In the genomic region with DNA sequence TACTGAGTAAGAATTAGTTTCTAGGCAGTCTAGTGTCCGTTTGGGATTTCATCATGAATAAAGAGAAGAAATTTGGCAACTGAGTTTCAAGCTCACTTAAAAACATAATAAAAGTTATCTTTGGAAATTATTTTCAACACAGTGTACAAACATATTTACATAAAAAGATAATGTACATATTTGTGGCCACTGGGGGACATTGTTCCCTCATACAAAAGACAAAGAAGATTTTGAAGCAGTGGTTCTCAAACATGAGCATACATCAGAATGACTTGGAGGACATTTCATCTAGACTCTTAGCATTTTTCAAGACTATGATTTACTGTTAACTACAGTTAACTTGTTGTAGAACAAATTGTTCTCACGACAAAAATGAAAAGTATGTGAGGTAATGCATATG, we compare ENCODE assay signal across 1 cellular context.
TF ChIP-seq lines count a peak whose summit lies in the region.

No MANE protein-coding gene starts in this region.

TF ChIP-seq in HepG2, 621 proteins besides CTCF, POLR2A, EP300 and RAD21:
- TF ChIP-seq, protein P1, sequence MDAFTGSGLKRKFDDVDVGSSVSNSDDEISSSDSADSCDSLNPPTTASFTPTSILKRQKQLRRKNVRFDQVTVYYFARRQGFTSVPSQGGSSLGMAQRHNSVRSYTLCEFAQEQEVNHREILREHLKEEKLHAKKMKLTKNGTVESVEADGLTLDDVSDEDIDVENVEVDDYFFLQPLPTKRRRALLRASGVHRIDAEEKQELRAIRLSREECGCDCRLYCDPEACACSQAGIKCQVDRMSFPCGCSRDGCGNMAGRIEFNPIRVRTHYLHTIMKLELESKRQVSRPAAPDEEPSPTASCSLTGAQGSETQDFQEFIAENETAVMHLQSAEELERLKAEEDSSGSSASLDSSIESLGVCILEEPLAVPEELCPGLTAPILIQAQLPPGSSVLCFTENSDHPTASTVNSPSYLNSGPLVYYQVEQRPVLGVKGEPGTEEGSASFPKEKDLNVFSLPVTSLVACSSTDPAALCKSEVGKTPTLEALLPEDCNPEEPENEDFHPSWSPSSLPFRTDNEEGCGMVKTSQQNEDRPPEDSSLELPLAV (CRISPR knock-in tag; conservative IDR thresholded peaks at IDR 0.05; ENCODE audit: low read depth) = no peak
- TF ChIP-seq STAG1 (CRISPR knock-in tag; IDR thresholded peaks at IDR 0.05) = peak; percentile 36
- TF ChIP-seq, protein P2, sequence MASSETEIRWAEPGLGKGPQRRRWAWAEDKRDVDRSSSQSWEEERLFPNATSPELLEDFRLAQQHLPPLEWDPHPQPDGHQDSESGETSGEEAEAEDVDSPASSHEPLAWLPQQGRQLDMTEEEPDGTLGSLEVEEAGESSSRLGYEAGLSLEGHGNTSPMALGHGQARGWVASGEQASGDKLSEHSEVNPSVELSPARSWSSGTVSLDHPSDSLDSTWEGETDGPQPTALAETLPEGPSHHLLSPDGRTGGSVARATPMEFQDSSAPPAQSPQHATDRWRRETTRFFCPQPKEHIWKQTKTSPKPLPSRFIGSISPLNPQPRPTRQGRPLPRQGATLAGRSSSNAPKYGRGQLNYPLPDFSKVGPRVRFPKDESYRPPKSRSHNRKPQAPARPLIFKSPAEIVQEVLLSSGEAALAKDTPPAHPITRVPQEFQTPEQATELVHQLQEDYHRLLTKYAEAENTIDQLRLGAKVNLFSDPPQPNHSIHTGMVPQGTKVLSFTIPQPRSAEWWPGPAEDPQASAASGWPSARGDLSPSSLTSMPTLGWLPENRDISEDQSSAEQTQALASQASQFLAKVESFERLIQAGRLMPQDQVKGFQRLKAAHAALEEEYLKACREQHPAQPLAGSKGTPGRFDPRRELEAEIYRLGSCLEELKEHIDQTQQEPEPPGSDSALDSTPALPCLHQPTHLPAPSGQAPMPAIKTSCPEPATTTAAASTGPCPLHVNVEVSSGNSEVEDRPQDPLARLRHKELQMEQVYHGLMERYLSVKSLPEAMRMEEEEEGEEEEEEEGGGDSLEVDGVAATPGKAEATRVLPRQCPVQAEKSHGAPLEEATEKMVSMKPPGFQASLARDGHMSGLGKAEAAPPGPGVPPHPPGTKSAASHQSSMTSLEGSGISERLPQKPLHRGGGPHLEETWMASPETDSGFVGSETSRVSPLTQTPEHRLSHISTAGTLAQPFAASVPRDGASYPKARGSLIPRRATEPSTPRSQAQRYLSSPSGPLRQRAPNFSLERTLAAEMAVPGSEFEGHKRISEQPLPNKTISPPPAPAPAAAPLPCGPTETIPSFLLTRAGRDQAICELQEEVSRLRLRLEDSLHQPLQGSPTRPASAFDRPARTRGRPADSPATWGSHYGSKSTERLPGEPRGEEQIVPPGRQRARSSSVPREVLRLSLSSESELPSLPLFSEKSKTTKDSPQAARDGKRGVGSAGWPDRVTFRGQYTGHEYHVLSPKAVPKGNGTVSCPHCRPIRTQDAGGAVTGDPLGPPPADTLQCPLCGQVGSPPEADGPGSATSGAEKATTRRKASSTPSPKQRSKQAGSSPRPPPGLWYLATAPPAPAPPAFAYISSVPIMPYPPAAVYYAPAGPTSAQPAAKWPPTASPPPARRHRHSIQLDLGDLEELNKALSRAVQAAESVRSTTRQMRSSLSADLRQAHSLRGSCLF (CRISPR knock-in tag; IDR thresholded peaks at IDR 0.05; ENCODE audit: borderline replicate concordance) = no peak
TF ChIP-seq in HepG2: peak in this region for 1.
